Comparison of ENCODE assay signal across 21 cellular contexts in the genomic region with DNA sequence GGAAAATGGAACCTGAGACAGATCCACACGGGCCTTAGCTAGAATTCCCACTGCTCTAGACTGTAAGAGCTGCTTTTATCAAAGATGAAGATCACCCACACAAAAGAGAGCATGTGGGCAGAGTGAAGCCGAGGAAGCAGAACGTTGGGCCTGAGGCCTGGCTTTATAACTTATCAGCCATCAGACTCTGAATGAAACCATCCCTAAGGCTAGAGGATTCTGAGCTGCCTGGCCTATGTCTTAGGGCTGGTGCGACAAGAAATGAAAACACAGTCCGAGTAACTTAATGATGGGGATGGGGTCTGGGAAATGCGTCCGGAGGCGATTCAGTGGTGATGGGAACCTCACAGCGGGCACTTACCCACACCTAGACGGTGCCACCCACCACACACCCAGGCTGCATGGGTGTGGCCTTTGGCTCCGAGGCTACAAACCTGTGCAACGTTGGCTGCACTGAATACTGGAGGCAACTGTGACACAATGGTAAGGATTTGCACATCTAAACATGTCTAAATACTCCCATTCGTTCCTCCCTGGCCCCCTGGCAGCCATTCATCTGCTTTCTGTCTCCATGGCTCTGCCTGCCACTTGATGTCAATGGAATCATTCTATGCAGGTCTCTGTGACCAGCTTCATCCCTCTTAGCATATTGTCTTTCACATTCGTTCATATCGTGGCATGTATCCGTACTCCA.
"Had no signal": no experiment of that assay in that cellular context is flagged by ENCODE, and none has a peak within 500 bp of the region (broad histone marks: within the 10 kb centered on the region; RNA-seq: fewer than 3 reads in every experiment).

No MANE protein-coding gene starts in this region.

- FAIRE-seq: kidney had no signal

- H3K27ac ChIP-seq: colonic mucosa, esophagus muscularis mucosa, foreskin keratinocyte, gastroesophageal sphincter, heart left ventricle, hepatocyte, left lung, neutrophil, psoas muscle, sigmoid colon, thyroid gland had no signal

- H3K36me3 ChIP-seq: colonic mucosa, esophagus muscularis mucosa, gastroesophageal sphincter, heart left ventricle, left lung, neutrophil, sigmoid colon, thyroid gland had no signal

- H3K79me2 ChIP-seq: hepatocyte had no signal

- H3K4me2 ChIP-seq: hepatocyte had no signal

- ATAC-seq: gastroesophageal sphincter; heart left ventricle; left lung; mucosa of descending colon; psoas muscle; right cardiac atrium; stimulated activated naive CD8-positive, alpha-beta T cell treated with anti-CD3 and anti-CD28 coated beads, Interleukin-15, amount 100 ng/mL, for 72 hours had no signal

- H3K9me3 ChIP-seq: colonic mucosa, esophagus muscularis mucosa, gastroesophageal sphincter, heart left ventricle, left lung, mucosa of descending colon, neutrophil, psoas muscle, sigmoid colon, thyroid gland had no signal

- H3K4me3 ChIP-seq: colonic mucosa, esophagus muscularis mucosa, gastroesophageal sphincter, heart left ventricle, hepatocyte, left lung, mucosa of descending colon, psoas muscle, sigmoid colon, thyroid gland had no signal

- H3K4me1 ChIP-seq: colonic mucosa, esophagus muscularis mucosa, foreskin keratinocyte, gastroesophageal sphincter, heart left ventricle, left lung, psoas muscle, sigmoid colon, thyroid gland had no signal

- H3K27me3 ChIP-seq: colonic mucosa, esophagus muscularis mucosa, heart left ventricle, hepatocyte, left lung, sigmoid colon, thyroid gland had no signal

- DNase-seq: colonic mucosa; effector CD8-positive, alpha-beta T cell; endodermal cell; heart left ventricle; kidney; left lung; mesenchymal stem cell; mucosa of descending colon; naive B cell; psoas muscle; right cardiac atrium; sigmoid colon; stimulated activated CD4-positive, alpha-beta T cell treated with anti-CD3 and anti-CD28 coated beads, Interleukin-2, amount 100 ng/mL, for 48 hours; stimulated activated naive CD4-positive, alpha-beta T cell; stimulated activated naive CD8-positive, alpha-beta T cell treated with anti-CD3 and anti-CD28 coated beads, Interleukin-15, amount 100 ng/mL, for 72 hours; thyroid gland had no signal

- H2AFZ ChIP-seq: hepatocyte had no signal
